ENCODE assay signal across 14 cellular contexts in the genomic region with DNA sequence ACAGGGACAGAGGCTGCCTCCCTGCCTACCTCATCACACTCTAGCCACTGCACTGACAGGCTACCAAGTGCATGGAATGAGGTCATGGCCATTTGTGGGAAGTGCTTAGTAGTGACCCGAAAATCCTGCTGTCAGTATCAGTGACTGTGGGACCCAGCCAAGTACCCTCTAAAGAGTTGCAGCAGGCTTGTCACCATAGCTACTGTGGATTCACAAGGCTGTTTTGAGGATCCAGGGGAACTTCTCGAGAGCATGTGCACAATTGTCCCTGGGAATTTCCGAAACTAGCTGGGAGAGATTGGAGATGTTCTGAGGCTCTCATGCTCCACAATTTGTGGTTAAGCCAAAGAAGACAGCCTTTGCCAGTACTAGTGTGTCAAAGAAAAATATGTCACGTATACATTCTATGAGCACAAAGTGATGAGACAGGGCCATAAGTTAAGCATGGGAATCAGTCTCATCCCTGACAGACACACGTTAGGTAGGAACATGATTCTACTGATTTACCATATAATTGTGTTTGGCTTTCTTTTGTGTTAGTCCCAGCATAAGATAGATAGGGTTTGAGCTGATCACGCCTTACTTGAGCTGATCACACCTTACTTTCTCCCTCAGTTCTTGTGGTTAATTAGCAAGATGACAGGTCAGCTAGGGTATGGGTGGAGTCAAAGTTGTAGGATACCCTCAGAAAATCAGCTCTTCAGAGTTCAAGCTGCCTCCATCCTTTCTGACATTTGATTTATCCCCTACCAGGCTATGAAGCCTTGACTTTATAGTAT. TPM values are rescaled to one million over a fixed set of nuclear protein-coding genes. Genes with fewer than 3 reads are reported as not detected.
DNase-seq lines count a peak whose midpoint lies in the region; ATAC-seq, FAIRE-seq and TF ChIP-seq lines count a peak whose summit lies in the region.
"Had no signal": no experiment of that assay in that cellular context is flagged by ENCODE, and none has a peak within 500 bp of the region (broad histone marks: within the 10 kb centered on the region; RNA-seq: fewer than 3 reads in every experiment).

No MANE protein-coding gene starts in this region.

- peaks cover 3% of the 10 kb centered on the region for H3K27me3 Mint-ChIP-seq in progenitor cell of endocrine pancreas
- H3K27me3 Mint-ChIP-seq: activated CD4-positive, alpha-beta memory T cell treated with anti-CD3 and anti-CD28 coated beads for 36 hours had no signal

- no peak overlapping the region for H3K4me3 Mint-ChIP-seq in progenitor cell of endocrine pancreas (ENCODE audit: low read depth)
- H3K4me3 Mint-ChIP-seq: activated CD4-positive, alpha-beta memory T cell treated with anti-CD3 and anti-CD28 coated beads for 36 hours had no signal

- FAIRE-seq in GM12891 (lab: Jason Lieb, UNC) (peak; percentile 56), RCC 7860 (lab: Jason Lieb, UNC) (no peak)

- H3K9me3 ChIP-seq in left lung (no peaks in the 10 kb centered on the region), esophagus muscularis mucosa (no peaks in the 10 kb centered on the region)

- ATAC-seq in left lung, result peak; percentile 49
- ATAC-seq in HG02938 (IDR thresholded peaks at IDR 0.05; ENCODE audit: unreplicated experiment), result no peak

- H3K27me3 ChIP-seq in left lung, result no peaks in the 10 kb centered on the region
- H3K27me3 ChIP-seq in esophagus muscularis mucosa, result no peaks in the 10 kb centered on the region
- H3K27me3 ChIP-seq: BLaER1 had no signal

- TF ChIP-seq CTCF in left lung (IDR thresholded peaks at IDR 0.05), result no peak
- no peak for TF ChIP-seq CTCF in esophagus muscularis mucosa (IDR thresholded peaks at IDR 0.05)
- no peak for TF ChIP-seq CTCF in progenitor cell of endocrine pancreas (IDR thresholded peaks at IDR 0.05; ENCODE audit: unreplicated experiment)

- WGBS in esophagus muscularis mucosa, result 63% methylated on average over 6 of the region's 6 CpGs

- no peak overlapping the region for H3K4me3 ChIP-seq in left lung
- H3K4me3 ChIP-seq in esophagus muscularis mucosa, result no peak overlapping the region
- H3K4me3 ChIP-seq: BLaER1 had no signal

- intact Hi-C loops in left lung (cut with DNase I), result no loop called here
- intact Hi-C loops in esophagus muscularis mucosa (cut with DNase I), result loop anchor here (1.0 to 10.0 kb wide), 5 partner anchors 80 to 323 kb away; no protein-coding TSS in a partner anchor

- H3K27ac Mint-ChIP-seq in progenitor cell of endocrine pancreas, result no peak overlapping the region
- H3K27ac Mint-ChIP-seq: activated CD4-positive, alpha-beta memory T cell treated with anti-CD3 and anti-CD28 coated beads for 36 hours had no signal

- H3K36me3 Mint-ChIP-seq in progenitor cell of endocrine pancreas (ENCODE audit: insufficient read depth), result no peaks in the 10 kb centered on the region
- H3K36me3 Mint-ChIP-seq: activated CD4-positive, alpha-beta memory T cell treated with anti-CD3 and anti-CD28 coated beads for 36 hours had no signal

- no peak for TF ChIP-seq POLR2A in GM12891 (IDR thresholded peaks at IDR 0.05; ENCODE audit: low read depth, low read length)
- no peak for TF ChIP-seq POLR2A in esophagus muscularis mucosa (IDR thresholded peaks at IDR 0.05; ENCODE audit: low read depth)

- DNase-seq in Ammon's horn (ENCODE audit: low spot score) (peak; percentile 12), GM12891 (ENCODE audit: insufficient read length, low spot score) (no peak), RCC 7860 (ENCODE audit: low spot score) (peak; percentile 52), left lung (no peak), esophagus muscularis mucosa (ENCODE audit: extremely low spot score) (no peak), progenitor cell of endocrine pancreas (ENCODE audit: low spot score, unreplicated experiment) (no peak)
- no peak for DNase-seq in stimulated activated CD4-positive, alpha-beta T cell treated with anti-CD3 and anti-CD28 coated beads, Interleukin-4, amount 100 ng/mL, for 1 hour
- DNase-seq: activated CD4-positive, alpha-beta memory T cell treated with anti-CD3 and anti-CD28 coated beads for 36 hours; activated effector memory CD4-positive, alpha-beta T cell treated with Interleukin-2 at 50 U/mL for 16 hours; GF-D8; NCI-H2171; stimulated activated CD4-positive, alpha-beta T cell treated with anti-CD3 and anti-CD28 coated beads, Interleukin-2, amount 100 ng/mL, for 48 hours had no signal

- H3K27ac ChIP-seq in left lung (no peak overlapping the region), esophagus muscularis mucosa (replicated peaks in 1 of 4) (no peak overlapping the region)
- H3K27ac ChIP-seq: BLaER1 had no signal

- no peaks in the 10 kb centered on the region for H3K4me1 Mint-ChIP-seq in progenitor cell of endocrine pancreas (ENCODE audit: low read depth)

- H3K4me1 ChIP-seq in left lung (peaks cover 0 to 44% of the 10 kb centered on the region in 2 donors), esophagus muscularis mucosa (peaks cover 3 to 18% (median 16%) of the 10 kb centered on the region in 4 donors)

- no peak for TF ChIP-seq EP300 in esophagus muscularis mucosa (IDR thresholded peaks at IDR 0.05)

- H3K36me3 ChIP-seq in left lung, result no peaks in the 10 kb centered on the region
- no peaks in the 10 kb centered on the region for H3K36me3 ChIP-seq in esophagus muscularis mucosa
- H3K36me3 ChIP-seq: BLaER1 had no signal

- no peaks in the 10 kb centered on the region for H3K9me3 Mint-ChIP-seq in progenitor cell of endocrine pancreas (ENCODE audit: low read depth)
- H3K9me3 Mint-ChIP-seq: activated CD4-positive, alpha-beta memory T cell treated with anti-CD3 and anti-CD28 coated beads for 36 hours had no signal

TF ChIP-seq in GM12891, 5 proteins besides CTCF, POLR2A, EP300 and RAD21:
- TF ChIP-seq PAX5 (IDR thresholded peaks at IDR 0.05; ENCODE audit: insufficient read depth, low read length, severe bottlenecking), result no peak
- 0 out of 2 replicates have a peak, but pooled peaks have one; percentile 34 for TF ChIP-seq SPI1 (IDR thresholded peaks at IDR 0.05; ENCODE audit: low read depth, low read length)
- peak; percentile 18; the same call in 1 of the 2 replicates for TF ChIP-seq TAF1 (IDR thresholded peaks at IDR 0.05; ENCODE audit: low read depth, low read length)
- no peak for TF ChIP-seq POLR2AphosphoS5 (IDR thresholded peaks at IDR 0.05; ENCODE audit: low read depth, low read length)
- TF ChIP-seq POU2F2 (IDR thresholded peaks at IDR 0.05; ENCODE audit: low read depth, low read length), result no peak

RNA-seq across cellular contexts. Expression of a gene that starts 42.6 kb away (rescaled TPM):
- polyA plus RNA-seq in GM12891 (2012; ENCODE audit: low read depth, missing spikeins), result 2.5 TPM
- 10 to 100 TPM in 1 of 2 donors, 1 to 10 TPM in 1; 5.4 to 10.1 TPM for total RNA-seq in left lung
- 1 to 10 TPM; 5.4 to 8.6 (median 6.2) TPM for total RNA-seq in esophagus muscularis mucosa
- 7.3 and 7.6 TPM in 2 replicates for total RNA-seq in progenitor cell of endocrine pancreas

Comparison
In these comparisons a context has a peak if more than half of its experiments do, and no peak if none do; other contexts are left out.
1. DNase-seq: peak in Ammon's horn (single experiment) and RCC 7860 (single experiment); none in GM12891 (single experiment), left lung (0 of 2), esophagus muscularis mucosa (single experiment), progenitor cell of endocrine pancreas (single experiment) and stimulated activated CD4-positive, alpha-beta T cell treated with anti-CD3 and anti-CD28 coated beads, Interleukin-4, amount 100 ng/mL, for 1 hour (single experiment).